8 cellular contexts compared by ENCODE assay signal in the genomic region with DNA sequence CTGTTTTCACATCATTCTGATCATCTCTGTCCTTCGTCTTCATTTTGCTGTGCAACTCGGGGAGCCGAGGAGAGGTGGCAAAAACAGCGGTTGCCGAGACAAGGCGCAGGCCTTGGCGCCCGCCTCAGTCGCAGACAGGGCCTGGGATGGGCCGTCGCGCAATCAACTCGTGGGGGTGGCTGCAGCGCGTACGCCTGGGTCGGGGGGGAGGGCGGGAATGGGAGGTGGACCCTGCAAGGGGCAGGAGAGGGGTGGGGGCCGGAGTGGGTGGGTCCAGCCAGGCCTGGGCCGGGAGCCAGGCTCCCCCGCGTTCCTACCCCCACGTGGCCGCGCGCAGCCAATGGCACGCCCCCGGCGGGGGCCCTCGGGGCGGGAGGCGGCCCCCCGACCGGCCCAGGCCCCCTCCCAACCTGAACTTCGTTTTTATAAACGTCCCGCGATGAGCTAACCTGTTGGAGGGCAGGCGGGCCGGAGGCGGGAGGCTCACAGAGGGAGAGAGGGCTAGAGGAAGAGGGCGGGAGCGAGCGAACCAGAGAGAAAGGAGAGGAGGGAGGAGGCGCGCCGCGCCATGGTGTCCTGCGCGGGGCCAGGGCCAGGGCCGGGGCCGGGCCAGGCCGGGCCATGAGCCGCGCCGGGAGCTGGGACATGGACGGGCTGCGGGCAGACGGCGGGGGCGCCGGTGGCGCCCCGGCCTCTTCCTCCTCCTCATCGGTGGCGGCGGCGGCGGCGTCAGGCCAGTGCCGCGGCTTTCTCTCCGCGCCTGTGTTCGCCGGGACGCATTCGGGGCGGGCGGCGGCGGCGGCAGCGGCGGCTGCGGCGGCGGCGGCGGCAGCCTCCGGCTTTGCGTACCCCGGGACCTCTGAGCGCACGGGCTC. TPM values are rescaled to one million over a fixed set of nuclear protein-coding genes. Genes with fewer than 3 reads are reported as not detected.
DNase-seq lines count a peak whose midpoint lies in the region; ATAC-seq and TF ChIP-seq lines count a peak whose summit lies in the region.

Gene HOXD13, plus strand, starts transcription at position 452 of the 875 bp plus-strand sequence. Its CDS starts 170 bp downstream, at position 622.

- peaks cover 31% of the 10 kb centered on the region for H3K36me3 Mint-ChIP-seq in effector memory CD8-positive, alpha-beta T cell (ENCODE audit: insufficient read depth)
- H3K36me3 Mint-ChIP-seq in progenitor cell of endocrine pancreas (ENCODE audit: insufficient read depth) = no peaks in the 10 kb centered on the region

- H3K27ac Mint-ChIP-seq in effector memory CD8-positive, alpha-beta T cell = peak within 1 kb of the TSS; percentile 38 to 73
- H3K27ac Mint-ChIP-seq in progenitor cell of endocrine pancreas = peak within 1 kb of the TSS; percentile 72

- DNase-seq in NCI-H2029 (lab: John Stamatoyannopoulos, UW) (peak; percentile 15), NCI-H2029 treated with DMSO at 0.1 percent for 48 hours (lab: John Stamatoyannopoulos, UW) (no peak), NCI-H1048 (lab: John Stamatoyannopoulos, UW) (peak; percentile 35), progenitor cell of endocrine pancreas (ENCODE audit: low spot score, unreplicated experiment) (no peak), midbrain (lab: John Stamatoyannopoulos, UW) (no peak)
- no peak for DNase-seq in effector memory CD8-positive, alpha-beta T cell

- no peak for TF ChIP-seq CTCF in progenitor cell of endocrine pancreas (IDR thresholded peaks at IDR 0.05; ENCODE audit: unreplicated experiment)

- H3K4me3 Mint-ChIP-seq in effector memory CD8-positive, alpha-beta T cell = peak within 1 kb of the TSS; percentile 54 to 64
- peak within 1 kb of the TSS; percentile 41 for H3K4me3 Mint-ChIP-seq in progenitor cell of endocrine pancreas (ENCODE audit: low read depth)

- peaks cover 87 to 96% of the 10 kb centered on the region in 2 donors for H3K27me3 Mint-ChIP-seq in effector memory CD8-positive, alpha-beta T cell
- H3K27me3 Mint-ChIP-seq in progenitor cell of endocrine pancreas = peaks cover 92% of the 10 kb centered on the region

- H3K9me3 Mint-ChIP-seq in effector memory CD8-positive, alpha-beta T cell = no peaks in the 10 kb centered on the region
- no peaks in the 10 kb centered on the region for H3K9me3 Mint-ChIP-seq in progenitor cell of endocrine pancreas (ENCODE audit: low read depth)

- H3K4me1 Mint-ChIP-seq in effector memory CD8-positive, alpha-beta T cell (ENCODE audit: low read depth in 2 of 2) = peaks cover 24% of the 10 kb centered on the region in 2 donors
- H3K4me1 Mint-ChIP-seq in progenitor cell of endocrine pancreas (ENCODE audit: low read depth) = peaks cover 3% of the 10 kb centered on the region

- ATAC-seq in effector memory CD8-positive, alpha-beta T cell (replicated peaks) = no peak
- ATAC-seq in HG03460 (IDR thresholded peaks at IDR 0.05; ENCODE audit: unreplicated experiment) (no peak), GM19467 (IDR thresholded peaks at IDR 0.05; ENCODE audit: unreplicated experiment) (no peak)

RNA-seq across cellular contexts. Expression of gene HOXD13, which starts in this region (rescaled TPM):
- total RNA-seq in progenitor cell of endocrine pancreas = not detected in 2 replicates

Comparison
In these comparisons a context has a peak if more than half of its experiments do, and no peak if none do; other contexts are left out.
1. DNase-seq: peak in NCI-H2029 (single experiment) and NCI-H1048 (single experiment); none in NCI-H2029 treated with DMSO at 0.1 percent for 48 hours (single experiment), effector memory CD8-positive, alpha-beta T cell (0 of 3), progenitor cell of endocrine pancreas (single experiment) and midbrain (single experiment).